ENCODE assay signal across 8 cellular contexts in the genomic region with DNA sequence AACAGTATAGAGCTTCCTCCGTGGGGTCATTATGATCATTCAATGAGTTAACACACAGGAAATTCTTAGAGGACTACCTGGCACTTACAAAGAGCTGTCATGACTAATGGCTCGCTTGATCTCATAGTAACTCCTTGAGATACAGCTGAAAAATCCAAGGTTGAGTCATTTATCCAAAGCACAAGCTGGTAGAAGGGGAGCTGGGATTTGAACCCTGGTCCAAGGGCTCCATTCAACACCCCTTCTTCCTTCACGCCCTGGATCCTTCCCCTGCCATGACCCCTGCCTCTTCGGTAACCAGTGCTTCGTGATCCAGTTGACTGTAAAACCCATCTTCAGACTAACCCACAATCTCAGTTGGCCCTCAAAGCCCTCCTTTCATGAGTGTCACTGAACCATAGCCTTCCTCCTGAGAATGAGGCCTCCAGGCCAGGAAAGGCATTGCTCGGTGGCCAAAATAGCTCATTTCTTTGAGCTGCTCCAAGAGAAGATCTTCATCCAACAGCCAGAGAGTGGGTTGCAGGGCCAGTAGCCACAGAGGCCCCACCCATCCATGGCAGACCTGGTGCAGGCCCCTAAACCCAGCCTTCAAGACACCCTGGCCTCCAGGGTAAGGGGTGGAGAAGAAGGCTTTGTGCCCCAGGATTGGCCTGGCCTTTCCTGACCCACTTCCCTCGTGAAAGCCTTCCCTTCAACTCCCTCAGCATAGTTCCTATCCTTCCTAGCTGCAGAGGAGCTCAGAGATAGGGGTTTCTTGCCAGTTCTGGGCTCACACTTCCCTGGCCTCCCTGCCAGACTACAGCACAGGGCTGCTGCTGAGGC. TPM values are rescaled to one million over a fixed set of nuclear protein-coding genes. Genes with fewer than 3 reads are reported as not detected.
A peak's percentile ranks its signal among the peaks of the same experiment; 100 is the strongest.
DNase-seq lines count a peak whose midpoint lies in the region; ATAC-seq and TF ChIP-seq lines count a peak whose summit lies in the region.

No MANE protein-coding gene starts in this region.

- peak overlapping the region in 1 of 2 experiments; percentile 52; a peak in 1 of 5 replicates for H3K4me3 Mint-ChIP-seq in H9
- no peak overlapping the region for H3K4me3 Mint-ChIP-seq in activated CD8-positive, alpha-beta T cell treated with anti-CD3 and anti-CD28 coated beads for 36 hours

- H3K27ac Mint-ChIP-seq in H9 = peak overlapping the region in 2 of 3 experiments; percentile 16 to 33; a peak in 1 of 7 replicates
- peak overlapping the region; percentile 86 for H3K27ac Mint-ChIP-seq in activated CD8-positive, alpha-beta T cell treated with anti-CD3 and anti-CD28 coated beads for 36 hours

- no peak overlapping the region for H4K8ac ChIP-seq in H9 (replicated peaks; ENCODE audit: insufficient read length, low read depth, low read length)

- no peak overlapping the region for H3K4ac ChIP-seq in H9 (ENCODE audit: low read depth, low read length)

- H4K91ac ChIP-seq in H9 (ENCODE audit: insufficient read length, low read depth, low read length) = no peak overlapping the region

- CTCF ChIA-PET in activated CD8-positive, alpha-beta T cell treated with anti-CD3 and anti-CD28 coated beads for 36 hours (lab: Charles Lee) = interaction anchor here (0.8 to 16.7 kb wide), 8 partner anchors 10 to 535 kb away, joined by 3 to 268 read pairs (median 4); no protein-coding TSS in a partner anchor

- H3K27me3 ChIP-seq in H9 (ENCODE audit: insufficient read depth, low read length) = no peaks in the 10 kb centered on the region
- H3K27me3 ChIP-seq in cardiac muscle cell = no peaks in the 10 kb centered on the region
- H3K27me3 ChIP-seq in skeletal muscle satellite cell (ENCODE audit: control insufficient read depth, insufficient read depth, low read length) = no peaks in the 10 kb centered on the region

- intact Hi-C loops in activated CD8-positive, alpha-beta T cell treated with anti-CD3 and anti-CD28 coated beads for 36 hours (cut with micrococcal nuclease) = loop anchor here (5.0 to 10.0 kb wide), 4 partner anchors 32 to 500 kb away; no protein-coding TSS in a partner anchor

- no peaks in the 10 kb centered on the region for H3K9me3 ChIP-seq in H9 (ENCODE audit: control insufficient read depth, low read depth, low read length)
- no peaks in the 10 kb centered on the region for H3K9me3 ChIP-seq in cardiac muscle cell (ENCODE audit: low read depth)
- no peaks in the 10 kb centered on the region for H3K9me3 ChIP-seq in skeletal muscle satellite cell (replicated peaks; ENCODE audit: low read length)

- H3K9ac ChIP-seq in H9 (ENCODE audit: extremely low read depth, insufficient read length, low read length) (no peak overlapping the region), skeletal muscle satellite cell (ENCODE audit: low read depth, low read length) (peak overlapping the region; percentile 16)

- no peak overlapping the region for H3K14ac ChIP-seq in H9 (ENCODE audit: insufficient read depth, low read length)

- H3K4me3 ChIP-seq in cardiac muscle cell (no peak overlapping the region), skeletal muscle satellite cell (ENCODE audit: low read length) (no peak overlapping the region)

- no peak overlapping the region for H2BK5ac ChIP-seq in H9 (ENCODE audit: insufficient read length, low read length)

- no CpG with 5 or more reads among the region's 7 CpGs for WGBS in H9 (ENCODE audit: extremely low coverage, insufficient read length, low lambda C conversion rate)

- peaks cover 4% of the 10 kb centered on the region; the same call in 1 of the 2 replicates for H3K79me2 ChIP-seq in H9 (ENCODE audit: insufficient read depth, low read length)

- H3K4me1 Mint-ChIP-seq in H9 = peaks cover 30 to 41% of the 10 kb centered on the region in 2 experiments
- peaks cover 77% of the 10 kb centered on the region for H3K4me1 Mint-ChIP-seq in activated CD8-positive, alpha-beta T cell treated with anti-CD3 and anti-CD28 coated beads for 36 hours (ENCODE audit: low read depth)

- no peak overlapping the region for H2AFZ ChIP-seq in H9 (ENCODE audit: low read length)

- no peak for DNase-seq in H9
- no peak for DNase-seq in activated CD8-positive, alpha-beta T cell treated with anti-CD3 and anti-CD28 coated beads for 36 hours
- peak in 1 of 2 donors; percentile 74 for DNase-seq in cardiac muscle cell (ENCODE audit: low read depth in 1 of 2, low spot score in 1 of 2)
- DNase-seq in ecto neural progenitor cell (ENCODE audit: low spot score) = no peak
- DNase-seq in DMS 273 treated with DMSO at 0.1 percent for 48 hours (lab: John Stamatoyannopoulos, UW) = no peak

- no peak overlapping the region for H2BK20ac ChIP-seq in H9 (ENCODE audit: low read depth, low read length, poor library complexity, severe bottlenecking)

- no peak overlapping the region for H2BK120ac ChIP-seq in H9 (ENCODE audit: low read depth, low read length, poor library complexity, severe bottlenecking)

- no peak overlapping the region for H2BK15ac ChIP-seq in H9 (ENCODE audit: low read depth, low read length)

- H3K4me1 ChIP-seq in H9 (ENCODE audit: insufficient read depth, low read length) (no peaks in the 10 kb centered on the region), cardiac muscle cell (ENCODE audit: low read depth) (peaks cover 43% of the 10 kb centered on the region), skeletal muscle satellite cell (ENCODE audit: control insufficient read depth, insufficient read depth, low read length) (peaks cover 53% of the 10 kb centered on the region)

- POLR2A ChIA-PET in activated CD8-positive, alpha-beta T cell treated with anti-CD3 and anti-CD28 coated beads for 36 hours (lab: Charles Lee) = interaction anchor here (1.3 to 9.4 kb wide), 7 partner anchors 8 to 121 kb away, joined by 3 to 207 read pairs (median 6); partner anchors contain the start of gene ZFP36L1

- no peak overlapping the region for H3K23ac ChIP-seq in H9 (ENCODE audit: insufficient read length, low read depth, low read length)

- no peaks in the 10 kb centered on the region for H4K20me1 ChIP-seq in H9 (ENCODE audit: control insufficient read depth, insufficient read depth, insufficient read length)

- H3K4me2 ChIP-seq in H9 (ENCODE audit: insufficient read depth, insufficient read length, low read length) (no peak overlapping the region), skeletal muscle satellite cell (ENCODE audit: low read length) (peak overlapping the region; percentile 4)

- H3K36me3 Mint-ChIP-seq in H9 (ENCODE audit: insufficient read depth in 1 of 3, low read depth in 3 of 3) = peaks cover 27 to 39% (median 34%) of the 10 kb centered on the region in 3 experiments
- H3K36me3 Mint-ChIP-seq in activated CD8-positive, alpha-beta T cell treated with anti-CD3 and anti-CD28 coated beads for 36 hours (ENCODE audit: low read depth) = peaks cover 34% of the 10 kb centered on the region

- H3K36me3 ChIP-seq in cardiac muscle cell (peaks cover 32% of the 10 kb centered on the region), skeletal muscle satellite cell (ENCODE audit: insufficient read depth, low read length) (peaks cover 31% of the 10 kb centered on the region)

- no peak overlapping the region for H3K56ac ChIP-seq in H9 (ENCODE audit: insufficient read length, low read depth, low read length)

- TF ChIP-seq CTCF in H9 (conservative IDR thresholded peaks at IDR 0.05) (no peak), cardiac muscle cell (IDR thresholded peaks at IDR 0.05; ENCODE audit: low read depth, low read length) (no peak)
- no peak for TF ChIP-seq CTCF in activated CD8-positive, alpha-beta T cell treated with anti-CD3 and anti-CD28 coated beads for 36 hours (IDR thresholded peaks at IDR 0.05)

- no peak overlapping the region for H3K27ac ChIP-seq in H9 (ENCODE audit: insufficient read length, low read depth, low read length)
- peak overlapping the region; percentile 98 for H3K27ac ChIP-seq in cardiac muscle cell

- H3K79me1 ChIP-seq in H9 (ENCODE audit: insufficient read depth, low read depth, low read length, poor library complexity, severe bottlenecking) = no peaks in the 10 kb centered on the region

- no peak overlapping the region for H4K5ac ChIP-seq in H9 (ENCODE audit: insufficient read length, low read depth, low read length)

- H3K9me3 Mint-ChIP-seq in H9 = no peaks in the 10 kb centered on the region
- H3K9me3 Mint-ChIP-seq in activated CD8-positive, alpha-beta T cell treated with anti-CD3 and anti-CD28 coated beads for 36 hours = peaks cover 2% of the 10 kb centered on the region

- H3K23me2 ChIP-seq in H9 (ENCODE audit: insufficient read length, low read depth, low read length, poor library complexity, severe bottlenecking) = no peaks in the 10 kb centered on the region

- no peak overlapping the region for H3T11ph ChIP-seq in H9 (ENCODE audit: low read length)

- no peak overlapping the region for H3K18ac ChIP-seq in H9 (ENCODE audit: insufficient read length, low read depth, low read length)

- H3K27me3 Mint-ChIP-seq in H9 (ENCODE audit: low read depth) = peaks cover 13% of the 10 kb centered on the region
- H3K27me3 Mint-ChIP-seq in activated CD8-positive, alpha-beta T cell treated with anti-CD3 and anti-CD28 coated beads for 36 hours = no peaks in the 10 kb centered on the region

- ATAC-seq in activated CD8-positive, alpha-beta T cell treated with anti-CD3 and anti-CD28 coated beads for 36 hours = no peak
- ATAC-seq in HG03196 (IDR thresholded peaks at IDR 0.05; ENCODE audit: unreplicated experiment) (no peak), HG03439 (IDR thresholded peaks at IDR 0.05; ENCODE audit: unreplicated experiment) (no peak)

- no peak overlapping the region for H2AK5ac ChIP-seq in H9 (ENCODE audit: insufficient read length, low read length)

- no peak overlapping the region for H2BK12ac ChIP-seq in H9 (ENCODE audit: insufficient read length, low read depth, low read length)

RNA-seq across cellular contexts. Expression of gene ZFP36L1, which starts 7.7 kb away (rescaled TPM):
- 95.0 and 109 TPM in 2 replicates for total RNA-seq in H9 (2021)
- total RNA-seq in activated CD8-positive, alpha-beta T cell treated with anti-CD3 and anti-CD28 coated beads for 36 hours = 10 to 100 TPM; 57.4 to 60.6 TPM
- total RNA-seq in cardiac muscle cell = 822 and 1,327 TPM in 2 replicates
- 219 and 454 TPM in 2 replicates for polyA plus RNA-seq in cardiac muscle cell
- total RNA-seq in skeletal muscle satellite cell (2012; rRNA removed) = 97.0 and 105 TPM in 2 replicates
